In the genomic region with DNA sequence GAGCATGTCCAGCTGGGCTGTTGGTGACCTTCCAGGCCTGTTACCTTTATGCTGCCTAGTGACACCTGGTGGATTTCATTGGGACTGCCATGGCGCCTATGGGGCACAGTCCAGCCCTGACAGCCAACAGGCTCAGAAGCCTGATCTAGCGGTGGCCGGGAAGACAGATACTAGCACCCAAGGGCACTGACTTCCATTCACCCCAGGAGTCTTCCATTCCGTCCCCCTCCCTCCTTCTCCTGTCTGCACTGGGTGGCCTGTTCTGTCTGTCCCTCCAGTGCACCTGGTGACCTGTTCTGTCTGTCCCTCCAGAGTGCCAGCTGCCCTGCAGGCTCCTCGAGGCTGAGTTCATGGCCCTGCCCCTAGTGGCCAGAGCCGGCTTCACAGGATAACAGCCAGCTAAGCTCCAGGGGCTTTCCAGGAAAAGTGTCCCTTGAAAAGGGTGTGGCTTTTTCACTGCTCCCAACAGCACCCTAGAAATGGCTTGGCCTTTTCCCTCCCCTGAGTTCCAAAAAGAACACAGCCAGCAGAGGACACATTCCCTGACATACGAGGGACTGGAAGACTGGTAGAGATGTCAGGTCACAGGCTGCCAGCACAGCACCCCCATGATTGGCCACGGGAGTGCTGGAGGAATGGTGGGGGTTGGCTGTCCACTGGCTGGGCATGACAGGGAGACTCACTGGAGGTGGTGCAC, we compare ENCODE assay signal across 8 cellular contexts. TPM values are rescaled to one million over a fixed set of nuclear protein-coding genes. Genes with fewer than 3 reads are reported as not detected.
DNase-seq lines count a peak whose midpoint lies in the region; ATAC-seq and TF ChIP-seq lines count a peak whose summit lies in the region.
"Not testable (repeated sequence)": the region's sequence is repeated elsewhere in the genome, so short reads cannot be mapped to it uniquely, and the experiment has no call there.

No MANE protein-coding gene starts in this region.

- WGBS in mesodermal cell (ENCODE audit: insufficient coverage in 2 of 2), 2 experiments, result 0 to 10% methylated on average over 1 to 5 of the region's 8 CpGs

- not testable (repeated sequence) for H3K4me1 ChIP-seq in mesodermal cell (ENCODE audit: control insufficient read depth, insufficient read depth, low read length, poor library complexity, severe bottlenecking)

- not testable (repeated sequence) for H3K9me3 ChIP-seq in mesodermal cell (ENCODE audit: control insufficient read depth, low read length)

- peak; percentile 94 for ATAC-seq in GM19035 (IDR thresholded peaks at IDR 0.05; ENCODE audit: unreplicated experiment)
- ATAC-seq in HG03066 (IDR thresholded peaks at IDR 0.05; ENCODE audit: low read depth, unreplicated experiment), result peak; percentile 91

- POLR2A ChIA-PET in RWPE1 (lab: Yijun Ruan, JAX; ENCODE audit: low non-redundant PET), result not testable (repeated sequence)

- DNase-seq in AG09319 (ENCODE audit: extremely low read depth, low read depth) (peak; percentile 16), RWPE1 (ENCODE audit: low spot score) (peak; percentile 69), fibroblast of peridontal ligament (ENCODE audit: extremely low read depth) (peak; percentile 32)
- peak; percentile 55 for DNase-seq in activated T-helper 9 cell treated with anti-CD3 and anti-CD28 coated beads, Interleukin-2, amount 50 U/mL, for 16 hours (ENCODE audit: low read depth)
- peak; percentile 61 for DNase-seq in stimulated activated CD4-positive, alpha-beta T cell treated with anti-CD3 and anti-CD28 coated beads, Interleukin-4, amount 100 ng/mL, for 4 hours

- H3K27ac ChIP-seq in RWPE1; mesodermal cell (ENCODE audit: low read depth, low read length, severe bottlenecking): not testable (repeated sequence)

- not testable (repeated sequence) for H3K36me3 ChIP-seq in mesodermal cell (ENCODE audit: control insufficient read depth, insufficient read depth, low read length)

- TF ChIP-seq CTCF in AG09319 (IDR thresholded peaks at IDR 0.05; ENCODE audit: low read depth, low read length) (peak; percentile 71), RWPE1 (conservative IDR thresholded peaks at IDR 0.05; ENCODE audit: low read depth) (peak; percentile 94)

- peak overlapping the region; percentile 19 for H3K4me3 ChIP-seq in mesodermal cell (ENCODE audit: extremely low read depth, insufficient read depth, low read length, poor library complexity, severe bottlenecking)

- CTCF ChIA-PET in RWPE1 (lab: Yijun Ruan, JAX), result interaction anchor here (0.5 to 1.8 kb wide), 10 partner anchors 13 to 410 kb away, joined by 3 to 12 read pairs (median 4); no protein-coding TSS in a partner anchor

RNA-seq across cellular contexts. Expression of a gene that starts 15.2 kb away (rescaled TPM):
- polyA plus RNA-seq in mesodermal cell (2013, experiment 1 of 2), result not detected
- polyA plus RNA-seq in mesodermal cell (2013, experiment 2 of 2), result not detected

RNA-seq across cellular contexts. Expression of a gene that starts 15.2 kb away (rescaled TPM):
- 26.9 TPM for polyA plus RNA-seq in mesodermal cell (2013, experiment 1 of 2)
- 30.6 TPM for polyA plus RNA-seq in mesodermal cell (2013, experiment 2 of 2)

RNA-seq across cellular contexts. Expression of a gene that starts 16.3 kb away (rescaled TPM):
- not detected for polyA plus RNA-seq in mesodermal cell (2013, experiment 1 of 2)
- not detected for polyA plus RNA-seq in mesodermal cell (2013, experiment 2 of 2)

Comparison
In these comparisons a context has a peak if more than half of its experiments do, and no peak if none do; other contexts are left out.
1. DNase-seq: peak in every context shown above with its lines; median percentile 69 in RWPE1; 61 in stimulated activated CD4-positive, alpha-beta T cell treated with anti-CD3 and anti-CD28 coated beads, Interleukin-4, amount 100 ng/mL, for 4 hours; 55 in activated T-helper 9 cell treated with anti-CD3 and anti-CD28 coated beads, Interleukin-2, amount 50 U/mL, for 16 hours; 32 in fibroblast of peridontal ligament; 16 in AG09319.